10 cellular contexts compared by ENCODE assay signal in the genomic region with DNA sequence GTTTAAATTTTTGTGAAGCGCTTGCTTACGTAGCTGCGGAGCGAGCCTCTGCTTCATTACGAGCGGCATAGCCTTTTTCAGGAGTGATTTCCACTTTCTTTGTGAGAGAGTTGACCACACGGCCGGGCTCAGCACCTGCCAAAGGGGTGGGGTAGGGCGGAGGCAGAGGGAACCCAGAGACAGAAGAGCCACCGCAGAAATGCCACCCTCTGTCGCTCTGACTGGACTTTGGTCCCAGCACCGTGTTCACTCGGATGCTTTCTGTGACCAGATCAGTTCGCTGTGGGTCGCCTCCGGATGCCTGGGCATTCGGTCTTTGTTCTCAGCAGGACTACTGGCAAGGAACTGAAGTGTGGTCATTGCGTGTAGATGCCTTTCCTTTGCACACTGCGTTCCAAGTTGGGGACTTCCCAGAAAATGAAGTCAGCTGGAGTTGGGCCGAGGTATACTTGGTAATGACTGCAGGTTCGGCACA. TPM values are rescaled to one million over a fixed set of nuclear protein-coding genes. Genes with fewer than 3 reads are reported as not detected.
DNase-seq lines count a peak whose midpoint lies in the region; ATAC-seq and TF ChIP-seq lines count a peak whose summit lies in the region.
"Had no signal": no experiment of that assay in that cellular context is flagged by ENCODE, and none has a peak within 500 bp of the region (broad histone marks: within the 10 kb centered on the region; RNA-seq: fewer than 3 reads in every experiment).

No MANE protein-coding gene starts in this region.

- no CpG with 5 or more reads among the region's 21 CpGs for WGBS in trophoblast cell (ENCODE audit: extremely low coverage, insufficient coverage, insufficient read length)

- H3K79me1 ChIP-seq in trophoblast cell (ENCODE audit: low read length): no peaks in the 10 kb centered on the region

- H3K9ac ChIP-seq in trophoblast cell (ENCODE audit: low read length): no peak overlapping the region

- TF ChIP-seq CTCF in GM10248 (IDR thresholded peaks at IDR 0.05; ENCODE audit: control extremely low read depth, extremely low read depth, low read depth, missing control alignments) (no peak), right atrium auricular region (IDR thresholded peaks at IDR 0.05) (no peak)

- no peak overlapping the region for H2BK5ac ChIP-seq in trophoblast cell (ENCODE audit: low read depth, low read length, poor library complexity)

- H3K36me3 ChIP-seq in right atrium auricular region (no peaks in the 10 kb centered on the region), trophoblast cell (ENCODE audit: control insufficient read depth in 1 of 2, insufficient read depth in 2 of 2, low read length in 2 of 2) (no peaks in the 10 kb centered on the region)

- H3K4me1 ChIP-seq in right atrium auricular region (peaks cover 0 to 18% of the 10 kb centered on the region in 2 donors), trophoblast cell (ENCODE audit: control insufficient read depth in 1 of 2, insufficient read depth in 2 of 2, low read length in 2 of 2) (peaks cover 5 to 6% of the 10 kb centered on the region in 2 experiments)

- H2BK120ac ChIP-seq in trophoblast cell (ENCODE audit: insufficient read depth, low read length, poor library complexity): no peak overlapping the region

- H3K27ac ChIP-seq in right atrium auricular region (peak overlapping the region in 1 of 2 donors; percentile 15), trophoblast cell (ENCODE audit: low read depth, low read length) (no peak overlapping the region)

- CTCF ChIA-PET in GM10248 (lab: Yijun Ruan, JAX): no interaction called here

- H4K91ac ChIP-seq in trophoblast cell (ENCODE audit: low read depth, low read length): no peak overlapping the region

- H3K4ac ChIP-seq in trophoblast cell (ENCODE audit: low read depth, low read length): no peak overlapping the region

- no peak overlapping the region for H2BK12ac ChIP-seq in trophoblast cell (ENCODE audit: low read length)

- peak; percentile 3 for DNase-seq in GM10248 (ENCODE audit: extremely low spot score)
- peak; percentile 55 for DNase-seq in SK-N-DZ (ENCODE audit: low spot score)
- no peak for DNase-seq in right atrium auricular region (ENCODE audit: low spot score)
- no peak for DNase-seq in trophoblast cell
- DNase-seq in AG08396 (ENCODE audit: low spot score): no peak
- DNase-seq in germinal center (ENCODE audit: low spot score): no peak
- DNase-seq: activated naive CD8-positive, alpha-beta T cell treated with anti-CD3 and anti-CD28 coated beads for 36 hours had no signal

- no peaks in the 10 kb centered on the region for H3K27me3 ChIP-seq in right atrium auricular region
- peaks cover 24% of the 10 kb centered on the region for H3K27me3 ChIP-seq in trophoblast cell (ENCODE audit: insufficient read depth, low read length)

- no peak overlapping the region for H4K12ac ChIP-seq in trophoblast cell (ENCODE audit: low read depth, low read length)

- POLR2A ChIA-PET in GM10248 (lab: Yijun Ruan, JAX): no interaction called here

- H4K8ac ChIP-seq in trophoblast cell (ENCODE audit: low read depth, low read length): no peak overlapping the region

- H3K9me3 ChIP-seq in right atrium auricular region (no peaks in the 10 kb centered on the region), trophoblast cell (ENCODE audit: insufficient read depth, low read depth, low read length) (peaks cover 3% of the 10 kb centered on the region)

- H2AK5ac ChIP-seq in trophoblast cell (ENCODE audit: low read length): no peak overlapping the region

- H3K18ac ChIP-seq in trophoblast cell (ENCODE audit: low read length): no peak overlapping the region

- no peaks in the 10 kb centered on the region for H3K79me2 ChIP-seq in trophoblast cell (ENCODE audit: control insufficient read depth, insufficient read depth, low read length, poor library complexity)

- H2AFZ ChIP-seq in trophoblast cell (ENCODE audit: insufficient read depth, low read length, poor library complexity): no peak overlapping the region

- H3K4me3 ChIP-seq in right atrium auricular region (peak overlapping the region; percentile 30 to 50), trophoblast cell (ENCODE audit: low read depth, low read length) (no peak overlapping the region)
- H3K4me3 ChIP-seq: K562 had no signal

- ATAC-seq in HG02970 (IDR thresholded peaks at IDR 0.05; ENCODE audit: low FRiP score, unreplicated experiment) (no peak), GM18870 (IDR thresholded peaks at IDR 0.05; ENCODE audit: unreplicated experiment) (no peak)
- ATAC-seq: K562 had no signal

- no peak overlapping the region for H3K14ac ChIP-seq in trophoblast cell (ENCODE audit: low read length)

- peak overlapping the region; percentile 61 for H3K4me2 ChIP-seq in trophoblast cell (ENCODE audit: low read length)

- peak overlapping the region; percentile 18 for H3K23ac ChIP-seq in trophoblast cell (ENCODE audit: low read length)

RNA-seq across cellular contexts. Expression of a gene that starts 0.9 kb away (rescaled TPM):
- 23.1 and 24.8 TPM in 2 replicates for polyA plus RNA-seq in SK-N-DZ (2014; cell fraction: cytosol; rRNA removed)
- 8.1 and 13.6 TPM in 2 replicates for polyA plus RNA-seq in SK-N-DZ (2014; cell fraction: nucleus; rRNA removed)
- 1 to 10 TPM; 1.2 TPM for total RNA-seq in right atrium auricular region
- polyA plus RNA-seq in trophoblast cell (2013): 0.36 and 0.38 TPM in 2 replicates
- total RNA-seq: K562 had no signal
- polyA plus RNA-seq: K562 had no signal

Comparison
In these comparisons a context has a peak if more than half of its experiments do, and no peak if none do; other contexts are left out.
1. DNase-seq: peak in GM10248 (single experiment) and SK-N-DZ (single experiment); none in right atrium auricular region (single experiment), trophoblast cell (0 of 2), AG08396 (single experiment) and germinal center (single experiment).